Comparison of ENCODE assay signal across 8 cellular contexts in genomic region chr3:129238945-129239705, GRCh38. TPM values are rescaled to one million over a fixed set of nuclear protein-coding genes. Genes with fewer than 3 reads are reported as not detected.
DNase-seq lines count a peak whose midpoint lies in the region; ATAC-seq and TF ChIP-seq lines count a peak whose summit lies in the region.

No MANE protein-coding gene starts in this region.

- peak overlapping the region; percentile 31 for H3K27ac Mint-ChIP-seq in activated naive CD4-positive, alpha-beta T cell treated with anti-CD3 and anti-CD28 coated beads for 36 hours

- H3K4me1 ChIP-seq in heart left ventricle: peaks cover 0 to 55% (median 6%) of the 10 kb centered on the region in 12 donors
- peaks cover 0 to 11% (median 0%) of the 10 kb centered on the region in 4 donors for H3K4me1 ChIP-seq in transverse colon

- intact Hi-C loops in activated naive CD4-positive, alpha-beta T cell treated with anti-CD3 and anti-CD28 coated beads for 36 hours (cut with micrococcal nuclease): no loop called here
- intact Hi-C loops in heart left ventricle (cut with DNase I) (loop anchor here in 1 of 10 donors (2.0 kb wide), 1 partner anchor 76 kb away; no protein-coding TSS in a partner anchor), transverse colon (cut with DNase I; ENCODE audit: low total_unique reads) (no loop called here)

- TF ChIP-seq EP300 in transverse colon (IDR thresholded peaks at IDR 0.05; ENCODE audit: low read depth): no peak

- CTCF ChIA-PET in activated naive CD4-positive, alpha-beta T cell treated with anti-CD3 and anti-CD28 coated beads for 36 hours (lab: Charles Lee): interaction anchor here (0.5 to 2.3 kb wide), 4 partner anchors 18 to 269 kb away, joined by 3 to 8 read pairs (median 6); no protein-coding TSS in a partner anchor

- no peaks in the 10 kb centered on the region for H3K9me3 Mint-ChIP-seq in activated naive CD4-positive, alpha-beta T cell treated with anti-CD3 and anti-CD28 coated beads for 36 hours

- in situ Hi-C loops in transverse colon (cut with MboI; ENCODE audit: low pct_ligation_motif_present in 1 of 4, low pct_unique_long_range_greater_than_20kb in 1 of 4, low sequenced_read_pairs in 3 of 4): no loop called here

- TF ChIP-seq CTCF in heart left ventricle (IDR thresholded peaks at IDR 0.05) (no peak), transverse colon (IDR thresholded peaks at IDR 0.05) (no peak)

- H3K36me3 Mint-ChIP-seq in activated naive CD4-positive, alpha-beta T cell treated with anti-CD3 and anti-CD28 coated beads for 36 hours (ENCODE audit: low read depth): no peaks in the 10 kb centered on the region

- H3K4me3 Mint-ChIP-seq in activated naive CD4-positive, alpha-beta T cell treated with anti-CD3 and anti-CD28 coated beads for 36 hours: no peak overlapping the region

- peak in 3 of 4 donors; percentile 66 to 83 (median 77) for ATAC-seq in heart left ventricle
- ATAC-seq in HG03354 (IDR thresholded peaks at IDR 0.05; ENCODE audit: poor library complexity, severe bottlenecking, unreplicated experiment): no peak
- no peak for ATAC-seq in HG02610 (IDR thresholded peaks at IDR 0.05; ENCODE audit: unreplicated experiment)

- H3K27ac ChIP-seq in heart left ventricle (peak overlapping the region in 7 of 12 donors; percentile 14 to 93 (median 52)), transverse colon (peak overlapping the region in 2 of 4 donors; percentile 38 to 40)

- H3K4me3 ChIP-seq in heart left ventricle: no peak overlapping the region
- H3K4me3 ChIP-seq in transverse colon: no peak overlapping the region

- peak; percentile 43 for DNase-seq in activated naive CD4-positive, alpha-beta T cell treated with anti-CD3 and anti-CD28 coated beads for 36 hours
- no peak for DNase-seq in activated naive CD4-positive, alpha-beta T cell (lab: John Stamatoyannopoulos, UW)
- peak; percentile 44 to 60 for DNase-seq in activated T-cell treated with anti-CD3 and anti-CD28 coated beads, Interleukin-2, amount 50 U/mL, for 48 hours
- no peak for DNase-seq in heart left ventricle
- DNase-seq in transverse colon: peak; percentile 45
- DNase-seq in C1 segment of cervical spinal cord (lab: John Stamatoyannopoulos, UW): no peak

- no peaks in the 10 kb centered on the region for H3K27me3 Mint-ChIP-seq in activated naive CD4-positive, alpha-beta T cell treated with anti-CD3 and anti-CD28 coated beads for 36 hours (ENCODE audit: low read depth)

- H3K27me3 ChIP-seq in heart left ventricle (no peaks in the 10 kb centered on the region), transverse colon (no peaks in the 10 kb centered on the region)

- H3K9me3 ChIP-seq in heart left ventricle: no peaks in the 10 kb centered on the region
- H3K9me3 ChIP-seq in transverse colon: no peaks in the 10 kb centered on the region

- 79 to 84% (median 83%) methylated on average over 8 of the region's 8 CpGs for WGBS in heart left ventricle, 4 donors
- WGBS in transverse colon (ENCODE audit: low coverage in 1 of 2), 2 donors: 68 to 90% methylated on average over 5 to 8 of the region's 8 CpGs

- peaks cover 14% of the 10 kb centered on the region for H3K4me1 Mint-ChIP-seq in activated naive CD4-positive, alpha-beta T cell treated with anti-CD3 and anti-CD28 coated beads for 36 hours (ENCODE audit: low read depth)

- H3K36me3 ChIP-seq in heart left ventricle (no peaks in the 10 kb centered on the region), transverse colon (no peaks in the 10 kb centered on the region)

- TF ChIP-seq POLR2A in heart left ventricle (IDR thresholded peaks at IDR 0.05) (no peak), transverse colon (IDR thresholded peaks at IDR 0.05) (no peak)

RNA-seq across cellular contexts. Expression of gene COPG1, which starts 10.3 kb away (rescaled TPM):
- total RNA-seq in activated naive CD4-positive, alpha-beta T cell treated with anti-CD3 and anti-CD28 coated beads for 36 hours: 100 to 1,000 TPM; 125 to 128 TPM
- total RNA-seq in heart left ventricle: 100 to 1,000 TPM in 4 of 9 donors, 10 to 100 TPM in 5; 78.6 to 121 (median 93.9) TPM
- 100 to 1,000 TPM in 1 of 2 donors, 10 to 100 TPM in 1; 82.3 to 115 TPM for polyA plus RNA-seq in heart left ventricle
- 100 to 1,000 TPM in 3 of 4 donors, 10 to 100 TPM in 1; 64.7 to 149 (median 116) TPM for total RNA-seq in transverse colon

RNA-seq across cellular contexts. Expression of gene HMCES, which starts 39.5 kb away (rescaled TPM):
- 10 to 100 TPM; 35.0 to 35.8 TPM for total RNA-seq in activated naive CD4-positive, alpha-beta T cell treated with anti-CD3 and anti-CD28 coated beads for 36 hours
- total RNA-seq in heart left ventricle: 10 to 100 TPM; 30.0 to 46.3 (median 37.7) TPM
- polyA plus RNA-seq in heart left ventricle: 10 to 100 TPM; 30.7 to 46.6 TPM
- 10 to 100 TPM; 11.3 to 32.6 (median 23.9) TPM for total RNA-seq in transverse colon

RNA-seq across cellular contexts. Expression of gene CNBP, which starts 55.4 kb away (rescaled TPM):
- total RNA-seq in activated naive CD4-positive, alpha-beta T cell treated with anti-CD3 and anti-CD28 coated beads for 36 hours: 100 to 1,000 TPM; 490 to 500 TPM
- 100 to 1,000 TPM; 388 to 743 (median 512) TPM for total RNA-seq in heart left ventricle
- 100 to 1,000 TPM; 376 to 501 TPM for polyA plus RNA-seq in heart left ventricle
- total RNA-seq in transverse colon: 100 to 1,000 TPM; 169 to 329 (median 258) TPM

Comparison
In these comparisons a context has a peak if more than half of its experiments do, and no peak if none do; other contexts are left out.
1. DNase-seq: peak in activated naive CD4-positive, alpha-beta T cell treated with anti-CD3 and anti-CD28 coated beads for 36 hours (single experiment), activated T-cell treated with anti-CD3 and anti-CD28 coated beads, Interleukin-2, amount 50 U/mL, for 48 hours (2 of 2) and transverse colon (single experiment); none in activated naive CD4-positive, alpha-beta T cell (0 of 4), heart left ventricle (0 of 5) and C1 segment of cervical spinal cord (0 of 14).
2. ATAC-seq: peak in heart left ventricle (3 of 4); none in HG03354 (single experiment) and HG02610 (single experiment).